11 cellular contexts compared by ENCODE assay signal in the genomic region with DNA sequence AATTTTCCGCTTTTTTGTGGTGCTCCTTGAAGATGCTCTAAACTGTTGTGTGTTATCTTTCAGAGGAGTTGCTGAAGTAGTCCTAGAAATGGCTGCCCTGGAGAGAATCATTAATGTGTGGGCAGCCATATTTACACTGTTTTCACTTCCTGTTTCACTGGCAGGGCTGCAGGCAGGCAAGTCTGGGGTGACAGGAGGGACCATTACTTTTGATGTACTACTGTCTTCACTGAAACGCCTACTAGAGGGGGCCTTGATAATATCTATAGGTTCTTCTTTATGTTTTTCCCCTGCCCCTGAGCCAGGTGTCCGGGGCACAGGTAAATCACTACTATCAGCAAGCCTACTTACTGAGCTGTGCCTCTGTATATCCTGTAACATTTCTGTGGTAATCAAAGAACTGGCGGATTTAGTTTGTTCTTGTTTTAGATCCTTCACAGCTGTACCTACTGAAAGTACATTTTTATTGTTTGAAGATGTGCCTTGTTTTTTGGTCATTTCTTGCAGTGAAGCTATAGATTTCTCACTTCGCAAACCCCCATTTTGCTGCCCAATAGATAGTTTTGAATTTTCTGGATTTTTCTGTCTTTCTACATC. TPM values are rescaled to one million over a fixed set of nuclear protein-coding genes. Genes with fewer than 3 reads are reported as not detected.
DNase-seq lines count a peak whose midpoint lies in the region; ATAC-seq and TF ChIP-seq lines count a peak whose summit lies in the region.
"Had no signal": no experiment of that assay in that cellular context is flagged by ENCODE, and none has a peak within 500 bp of the region (broad histone marks: within the 10 kb centered on the region; RNA-seq: fewer than 3 reads in every experiment).

No MANE protein-coding gene starts in this region.

- H3K9me3 ChIP-seq in IMR-90 (ENCODE audit: control insufficient read depth, insufficient read depth, low read length) (no peaks in the 10 kb centered on the region), right cardiac atrium (ENCODE audit: control insufficient read depth, low read length) (no peaks in the 10 kb centered on the region), SJCRH30 (replicated peaks) (no peaks in the 10 kb centered on the region)

- H3K36me3 ChIP-seq in IMR-90 (ENCODE audit: control insufficient read depth, insufficient read depth, low read length) (peaks cover 12% of the 10 kb centered on the region), SJCRH30 (peaks cover 35% of the 10 kb centered on the region)

- no peak overlapping the region for H3K14ac ChIP-seq in IMR-90 (replicated peaks; ENCODE audit: low read depth, low read length)

- no peak for TF ChIP-seq POLR2A in IMR-90 (IDR thresholded peaks at IDR 0.05; ENCODE audit: low read depth, low read length)

- dilution Hi-C loops in IMR-90 (cut with HindIII; ENCODE audit: low sequenced_read_pairs, unreplicated experiment): no loop called here

- H3K9me1 ChIP-seq in IMR-90 (ENCODE audit: insufficient read depth, low read length): no peaks in the 10 kb centered on the region; the same call in 1 of the 2 replicates

- H4K5ac ChIP-seq in IMR-90 (ENCODE audit: low read depth, low read length): no peak overlapping the region

- no peak for TF ChIP-seq RAD21 in IMR-90 (IDR thresholded peaks at IDR 0.05; ENCODE audit: low read length)

- no peak for TF ChIP-seq CTCF in IMR-90 (conservative IDR thresholded peaks at IDR 0.05; ENCODE audit: low read depth, low read length)

- H3K18ac ChIP-seq in IMR-90 (ENCODE audit: low read depth, low read length): no peak overlapping the region

- POLR2A ChIA-PET in IMR-90 (lab: Charles Lee; ENCODE audit: unreplicated experiment): no interaction called here

- peak; percentile 97 for ATAC-seq in GM18870 (IDR thresholded peaks at IDR 0.05; ENCODE audit: unreplicated experiment)
- peak; percentile 97 for ATAC-seq in GM21825 (IDR thresholded peaks at IDR 0.05; ENCODE audit: unreplicated experiment)
- no peak for ATAC-seq in IMR-90 (ENCODE audit: low read depth)
- ATAC-seq in right cardiac atrium: no peak

- H2BK5ac ChIP-seq in IMR-90 (ENCODE audit: low read depth, low read length, poor library complexity, severe bottlenecking): no peak overlapping the region

- H2BK20ac ChIP-seq in IMR-90 (ENCODE audit: low read depth, low read length): no peak overlapping the region

- H4K91ac ChIP-seq in IMR-90 (ENCODE audit: insufficient read depth, low read depth, low read length): no peak overlapping the region

- intact Hi-C loops in IMR-90 (cut with micrococcal nuclease): no loop called here
- intact Hi-C loops in right cardiac atrium (cut with DNase I): no loop called here

- in situ Hi-C loops in IMR-90 (cut with MboI; ENCODE audit: low sequenced_read_pairs): no loop called here

- H3K9ac ChIP-seq in IMR-90 (ENCODE audit: low read depth, low read length): no peak overlapping the region

- H2AK5ac ChIP-seq in IMR-90 (ENCODE audit: low read depth, low read length): no peak overlapping the region

- no peaks in the 10 kb centered on the region for H3K4me1 ChIP-seq in IMR-90 (ENCODE audit: control insufficient read depth, insufficient read depth, low read length)
- no peaks in the 10 kb centered on the region for H3K4me1 ChIP-seq in right cardiac atrium (ENCODE audit: control insufficient read depth, insufficient read depth, low read length)
- H3K4me1 ChIP-seq in SJCRH30: no peaks in the 10 kb centered on the region

- H3K79me1 ChIP-seq in IMR-90 (ENCODE audit: low read depth in 1 of 2, low read length in 2 of 2): no peaks in the 10 kb centered on the region

- H2BK120ac ChIP-seq in IMR-90 (ENCODE audit: low read depth, low read length): no peak overlapping the region

- H3K4me3 ChIP-seq in IMR-90 (ENCODE audit: insufficient read depth, low read depth, low read length) (no peak overlapping the region), right cardiac atrium (ENCODE audit: low read length) (no peak overlapping the region), SJCRH30 (no peak overlapping the region)

- no peak overlapping the region for H3K4ac ChIP-seq in IMR-90 (ENCODE audit: low read depth, low read length)

- no peaks in the 10 kb centered on the region for H3K27me3 ChIP-seq in IMR-90 (ENCODE audit: control insufficient read depth, insufficient read depth, low read length)
- no peaks in the 10 kb centered on the region for H3K27me3 ChIP-seq in right cardiac atrium (ENCODE audit: control insufficient read depth, insufficient read depth)
- no peaks in the 10 kb centered on the region for H3K27me3 ChIP-seq in SJCRH30

- no peak overlapping the region for H4K8ac ChIP-seq in IMR-90 (ENCODE audit: low read depth in 2 of 2, low read length in 2 of 2)

- H2AK9ac ChIP-seq in IMR-90 (replicated peaks; ENCODE audit: low read depth, low read length, poor library complexity): no peak overlapping the region

- H3K4me2 ChIP-seq in IMR-90 (ENCODE audit: low read depth, low read length): no peak overlapping the region

- no peak overlapping the region for H2AFZ ChIP-seq in IMR-90 (replicated peaks; ENCODE audit: low read length, poor library complexity)

- H4K20me1 ChIP-seq in IMR-90 (ENCODE audit: insufficient read depth, low read length): no peaks in the 10 kb centered on the region

- WGBS in IMR-90 (ENCODE audit: extremely low coverage in 2 of 2, insufficient read length in 1 of 2), 2 experiments: no CpG with 5 or more reads among the region's 5 CpGs
- WGBS in right cardiac atrium: 91% methylated on average over 5 of the region's 5 CpGs

- H3K56ac ChIP-seq in IMR-90 (ENCODE audit: extremely low read depth, insufficient read depth, low read length): no peak overlapping the region

- H2BK15ac ChIP-seq in IMR-90 (ENCODE audit: low read depth, low read length): no peak overlapping the region

- CTCF ChIA-PET in IMR-90 (lab: Yijun Ruan, JAX): interaction anchor here (1.7 kb wide), 1 partner anchor 10 kb away, joined by 4 read pairs; no protein-coding TSS in a partner anchor

- no peak overlapping the region for H3K27ac ChIP-seq in IMR-90 (ENCODE audit: insufficient read depth, low read length)
- no peak overlapping the region for H3K27ac ChIP-seq in right cardiac atrium (ENCODE audit: low read length)
- no peak overlapping the region for H3K27ac ChIP-seq in SJCRH30
- H3K27ac ChIP-seq: HL-60 had no signal

- DNase-seq in IMR-90 (no peak), germinal center (ENCODE audit: low spot score) (peak; percentile 73), dermis blood vessel endothelial cell (no peak), right cardiac atrium (no peak), SJCRH30 (no peak)
- no peak for DNase-seq in activated CD4-positive, CD25-positive, alpha-beta regulatory T cell (lab: John Stamatoyannopoulos, UW)
- DNase-seq: effector CD8-positive, alpha-beta T cell; SW 1271 had no signal

- BruUV-seq in IMR-90 (replicated peaks; lab: Mats Ljungman, UMichigan): TSS peak; percentile 74

- no peak overlapping the region for H3K23ac ChIP-seq in IMR-90 (ENCODE audit: low read depth, low read length)

TF ChIP-seq in IMR-90, 13 proteins besides CTCF, POLR2A, EP300 and RAD21:
- TF ChIP-seq CEBPB (IDR thresholded peaks at IDR 0.05; ENCODE audit: low read depth, low read length) (no peak), CHD1 (IDR thresholded peaks at IDR 0.05; ENCODE audit: low read depth, low read length) (no peak), RFX5 (IDR thresholded peaks at IDR 0.05; ENCODE audit: low read depth, low read length) (no peak), NFE2L2 (IDR thresholded peaks at IDR 0.05; ENCODE audit: low read depth, low read length) (no peak)
- TF ChIP-seq, protein P1, sequence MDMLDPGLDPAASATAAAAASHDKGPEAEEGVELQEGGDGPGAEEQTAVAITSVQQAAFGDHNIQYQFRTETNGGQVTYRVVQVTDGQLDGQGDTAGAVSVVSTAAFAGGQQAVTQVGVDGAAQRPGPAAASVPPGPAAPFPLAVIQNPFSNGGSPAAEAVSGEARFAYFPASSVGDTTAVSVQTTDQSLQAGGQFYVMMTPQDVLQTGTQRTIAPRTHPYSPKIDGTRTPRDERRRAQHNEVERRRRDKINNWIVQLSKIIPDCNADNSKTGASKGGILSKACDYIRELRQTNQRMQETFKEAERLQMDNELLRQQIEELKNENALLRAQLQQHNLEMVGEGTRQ (IDR thresholded peaks at IDR 0.05; ENCODE audit: low read depth, low read length): no peak
- TF ChIP-seq, protein P2, sequence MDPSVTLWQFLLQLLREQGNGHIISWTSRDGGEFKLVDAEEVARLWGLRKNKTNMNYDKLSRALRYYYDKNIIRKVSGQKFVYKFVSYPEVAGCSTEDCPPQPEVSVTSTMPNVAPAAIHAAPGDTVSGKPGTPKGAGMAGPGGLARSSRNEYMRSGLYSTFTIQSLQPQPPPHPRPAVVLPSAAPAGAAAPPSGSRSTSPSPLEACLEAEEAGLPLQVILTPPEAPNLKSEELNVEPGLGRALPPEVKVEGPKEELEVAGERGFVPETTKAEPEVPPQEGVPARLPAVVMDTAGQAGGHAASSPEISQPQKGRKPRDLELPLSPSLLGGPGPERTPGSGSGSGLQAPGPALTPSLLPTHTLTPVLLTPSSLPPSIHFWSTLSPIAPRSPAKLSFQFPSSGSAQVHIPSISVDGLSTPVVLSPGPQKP (IDR thresholded peaks at IDR 0.05; ENCODE audit: borderline replicate concordance, low read depth, low read length): no peak

RNA-seq across cellular contexts. Expression of a gene that starts 39.7 kb away (rescaled TPM):
- total RNA-seq in IMR-90 (2012; rRNA removed) (57.7 and 87.2 TPM in 2 replicates), dermis blood vessel endothelial cell (129 and 166 TPM in 2 replicates), right cardiac atrium (100 to 1,000 TPM; 128 to 198 (median 164) TPM)
- polyA plus RNA-seq in IMR-90 (2012; rRNA removed) (54.1 and 59.9 TPM in 2 replicates), right cardiac atrium (196 TPM)
- polyA plus RNA-seq in IMR-90 (2012; cell fraction: cytosol; rRNA removed): 85.8 and 93.9 TPM in 2 replicates
- 22.5 and 32.7 TPM in 2 replicates for polyA plus RNA-seq in IMR-90 (2012; cell fraction: nucleus; rRNA removed; ENCODE audit: low replicate concordance)
- 62.0 and 65.9 TPM in 2 replicates for total RNA-seq in SJCRH30 (2014; rRNA removed; shearing (Covaris generic))

Comparison
In these comparisons a context has a peak if more than half of its experiments do, and no peak if none do; other contexts are left out.
1. ATAC-seq: peak in GM18870 (single experiment) and GM21825 (single experiment); none in IMR-90 (single experiment) and right cardiac atrium (0 of 2).